ENCODE assay signal across 1 cellular context in genomic region chr2:15584767-15585469, GRCh38.
TF ChIP-seq lines count a peak whose summit lies in the region.

No MANE protein-coding gene starts in this region.

TF ChIP-seq in HepG2, 621 proteins besides CTCF, POLR2A, EP300 and RAD21:
- TF ChIP-seq ARHGAP35 (CRISPR knock-in tag; IDR thresholded peaks at IDR 0.05; ENCODE audit: borderline replicate concordance) (no peak), CBX2 (IDR thresholded peaks at IDR 0.05; ENCODE audit: low read depth, low read length) (no peak), CBX2 (CRISPR knock-in tag; IDR thresholded peaks at IDR 0.05; ENCODE audit: low read depth) (no peak), ZNF615 (CRISPR knock-in tag; IDR thresholded peaks at IDR 0.05; ENCODE audit: borderline replicate concordance) (no peak), ZBTB33 (CRISPR knock-in tag; IDR thresholded peaks at IDR 0.05) (no peak), ZNF331 (CRISPR knock-in tag; IDR thresholded peaks at IDR 0.05) (peak; percentile 96), BCL6 (CRISPR knock-in tag; IDR thresholded peaks at IDR 0.05) (no peak)
